In the genomic region with DNA sequence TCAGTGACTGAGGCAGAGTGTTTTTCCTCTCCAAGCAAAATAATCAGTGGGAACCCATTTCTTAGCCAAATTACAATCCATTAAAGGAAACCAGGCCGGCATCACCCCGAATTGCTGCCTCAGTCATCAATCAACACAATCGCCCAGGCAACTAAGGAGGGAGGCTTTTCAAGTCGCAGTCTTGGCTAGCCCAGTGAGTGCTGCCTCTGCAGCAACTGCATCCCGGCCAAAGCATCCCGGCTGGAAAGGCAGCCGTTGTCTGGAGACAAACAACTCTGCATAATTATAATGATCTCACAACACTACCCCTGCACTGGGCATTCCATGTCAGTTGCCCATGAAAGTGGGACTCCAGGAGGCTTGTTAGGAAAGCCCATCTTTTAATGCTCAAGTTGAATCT, we compare ENCODE assay signal across 30 cellular contexts.
A peak's percentile ranks its signal among the peaks of the same experiment; 100 is the strongest.
DNase-seq lines count a peak whose midpoint lies in the region; ATAC-seq and TF ChIP-seq lines count a peak whose summit lies in the region.
"Had no signal": no experiment of that assay in that cellular context is flagged by ENCODE, and none has a peak within 500 bp of the region (broad histone marks: within the 10 kb centered on the region; RNA-seq: fewer than 3 reads in every experiment).

No MANE protein-coding gene starts in this region.

- no peak for TF ChIP-seq POLR2A in testis (IDR thresholded peaks at IDR 0.05)
- no peak for TF ChIP-seq POLR2A in prostate gland (IDR thresholded peaks at IDR 0.05)

- H3K4me1 ChIP-seq in ectodermal cell (ENCODE audit: control insufficient read depth, insufficient read depth, low read length), result peaks cover 7% of the 10 kb centered on the region
- peaks cover 6% of the 10 kb centered on the region for H3K4me1 ChIP-seq in testis
- no peaks in the 10 kb centered on the region for H3K4me1 ChIP-seq in prostate gland (replicated peaks)
- H3K4me1 ChIP-seq: gastrocnemius medialis had no signal

- H3K27ac Mint-ChIP-seq in WTC11, result no peak overlapping the region
- H3K27ac Mint-ChIP-seq in stimulated activated naive B cell treated with anti-CD40 and anti-IgM and Interleukin-4, amounts not matched to agents 10 μg/mL and 1 μg/mL and 100 μg/mL, for 72 hours, result no peak overlapping the region
- H3K27ac Mint-ChIP-seq: activated CD4-positive, alpha-beta T cell treated with anti-CD3 and anti-CD28 coated beads, Interleukin-2, amount 10 ng/mL, durations not matched to agents 7 days and 5 days; mesothelial cell of epicardium; naive thymus-derived CD8-positive, alpha-beta T cell; stimulated activated memory B cell treated with anti-CD40 and anti-IgM and Interleukin-4, amounts not matched to agents 10 μg/mL and 1 μg/mL and 100 μg/mL, for 72 hours had no signal

- H3K36me3 ChIP-seq in ectodermal cell (ENCODE audit: control insufficient read depth, insufficient read depth, low read length) (no peaks in the 10 kb centered on the region), testis (ENCODE audit: low read depth, missing control alignments) (no peaks in the 10 kb centered on the region), prostate gland (no peaks in the 10 kb centered on the region)
- H3K36me3 ChIP-seq: gastrocnemius medialis, left ventricle myocardium inferior, pancreas, thoracic aorta, vagina had no signal

- POLR2A ChIA-PET in WTC11 (lab: Charles Lee), result no interaction called here

- peaks cover 26% of the 10 kb centered on the region for H3K36me3 Mint-ChIP-seq in WTC11
- H3K36me3 Mint-ChIP-seq in stimulated activated naive B cell treated with anti-CD40 and anti-IgM and Interleukin-4, amounts not matched to agents 10 μg/mL and 1 μg/mL and 100 μg/mL, for 72 hours, result no peaks in the 10 kb centered on the region
- H3K36me3 Mint-ChIP-seq: stimulated activated memory B cell treated with anti-CD40 and anti-IgM and Interleukin-4, amounts not matched to agents 10 μg/mL and 1 μg/mL and 100 μg/mL, for 72 hours had no signal

- TF ChIP-seq CTCF in WTC11 (IDR thresholded peaks at IDR 0.05), result no peak
- no peak for TF ChIP-seq CTCF in testis (IDR thresholded peaks at IDR 0.05)
- TF ChIP-seq CTCF in prostate gland (IDR thresholded peaks at IDR 0.05), result no peak

- H3K27me3 Mint-ChIP-seq in WTC11 (ENCODE audit: low read depth), result peaks cover 3% of the 10 kb centered on the region; the same call in 1 of the 2 replicates
- peaks cover 27 to 40% of the 10 kb centered on the region in 2 donors for H3K27me3 Mint-ChIP-seq in stimulated activated naive B cell treated with anti-CD40 and anti-IgM and Interleukin-4, amounts not matched to agents 10 μg/mL and 1 μg/mL and 100 μg/mL, for 72 hours

- no peak for DNase-seq in WTC11 (ENCODE audit: low spot score)
- peak; percentile 26 for DNase-seq in middle frontal gyrus (ENCODE audit: extremely low spot score, low spot score)
- DNase-seq in testis, result peak; percentile 33
- no peak for DNase-seq in stimulated activated naive B cell treated with anti-CD40 and anti-IgM and Interleukin-4, amounts not matched to agents 10 μg/mL and 1 μg/mL and 100 μg/mL, for 72 hours
- DNase-seq in prostate gland (ENCODE audit: low spot score), result no peak
- DNase-seq: activated CD4-positive, alpha-beta T cell treated with anti-CD3 and anti-CD28 coated beads, Interleukin-2, amount 10 ng/mL, durations not matched to agents 7 days and 5 days; activated naive CD4-positive, alpha-beta T cell treated with Interleukin-2 at 50 U/mL for 16 hours; activated T-cell treated with anti-CD3 and anti-CD28 coated beads, Interleukin-2, amount 50 U/mL, for 48 hours; Caco-2; cortex of kidney; DMS79; gastrocnemius medialis; HCEC 1CT; left ventricle myocardium inferior; naive thymus-derived CD8-positive, alpha-beta T cell; NCI-H1417 treated with DMSO at 0.1 percent for 48 hours; NCI-H524; pancreas; SIG-M5; stimulated activated CD4-positive, alpha-beta T cell treated with anti-CD3 and anti-CD28 coated beads, Interleukin-4, amount 100 ng/mL, for 4 hours had no signal

- 45 to 49% methylated on average over 7 of the region's 7 CpGs for WGBS in ectodermal cell, 2 experiments
- 34 to 45% methylated on average over 7 of the region's 7 CpGs for WGBS in testis, 2 donors
- WGBS in prostate gland, result 71% methylated on average over 7 of the region's 7 CpGs

- intact Hi-C loops in testis (cut with DNase I; ENCODE audit: low total_unique reads), result no loop called here
- intact Hi-C loops in prostate gland (cut with DNase I), result no loop called here

- peak overlapping the region; percentile 18 for H3K27ac ChIP-seq in ectodermal cell (ENCODE audit: insufficient read depth, low read depth, low read length, poor library complexity, severe bottlenecking)
- H3K27ac ChIP-seq in testis, result no peak overlapping the region
- H3K27ac ChIP-seq in prostate gland, result no peak overlapping the region
- H3K27ac ChIP-seq: C4-2B, gastrocnemius medialis, left ventricle myocardium inferior, thoracic aorta, vagina had no signal

- CTCF ChIA-PET in WTC11 (lab: Charles Lee), result interaction anchor here (0.6 to 1.6 kb wide), 3 partner anchors 25 to 409 kb away, joined by 3 to 5 read pairs (median 4); no protein-coding TSS in a partner anchor

- H3K9me3 ChIP-seq in ectodermal cell (ENCODE audit: control insufficient read depth, low read length) (no peaks in the 10 kb centered on the region), testis (no peaks in the 10 kb centered on the region), prostate gland (no peaks in the 10 kb centered on the region)
- H3K9me3 ChIP-seq: gastrocnemius medialis, pancreas, thoracic aorta, vagina had no signal

- H3K9me3 Mint-ChIP-seq in WTC11, result peaks cover 26% of the 10 kb centered on the region
- H3K9me3 Mint-ChIP-seq in stimulated activated naive B cell treated with anti-CD40 and anti-IgM and Interleukin-4, amounts not matched to agents 10 μg/mL and 1 μg/mL and 100 μg/mL, for 72 hours, result peaks cover 13 to 14% of the 10 kb centered on the region in 2 donors

- H3K4me3 ChIP-seq in ectodermal cell (ENCODE audit: insufficient read depth, low read depth, low read length), result no peak overlapping the region
- H3K4me3 ChIP-seq in testis, result no peak overlapping the region
- H3K4me3 ChIP-seq in prostate gland, result no peak overlapping the region
- H3K4me3 ChIP-seq: gastrocnemius medialis, K562, left ventricle myocardium inferior, pancreas, thoracic aorta, vagina had no signal

- ATAC-seq in WTC11 (peak; percentile 45), GM21737 (IDR thresholded peaks at IDR 0.05; ENCODE audit: unreplicated experiment) (no peak), HG03457 (IDR thresholded peaks at IDR 0.05; ENCODE audit: unreplicated experiment) (no peak)
- no peak for ATAC-seq in stimulated activated naive B cell treated with anti-CD40 and anti-IgM and Interleukin-4, amounts not matched to agents 10 μg/mL and 1 μg/mL and 100 μg/mL, for 72 hours (replicated peaks)
- ATAC-seq: gastrocnemius medialis; K562; naive thymus-derived CD8-positive, alpha-beta T cell; pancreas; sciatic nerve; stimulated activated memory B cell treated with anti-CD40 and anti-IgM and Interleukin-4, amounts not matched to agents 10 μg/mL and 1 μg/mL and 100 μg/mL, for 72 hours had no signal

- H3K27me3 ChIP-seq in ectodermal cell (ENCODE audit: control insufficient read depth, insufficient read depth, low read length, poor library complexity, severe bottlenecking) (peaks cover 2% of the 10 kb centered on the region), testis (no peaks in the 10 kb centered on the region), prostate gland (replicated peaks; ENCODE audit: insufficient read depth) (no peaks in the 10 kb centered on the region)
- H3K27me3 ChIP-seq: pancreas, vagina had no signal

- peaks cover 45% of the 10 kb centered on the region for H3K4me1 Mint-ChIP-seq in WTC11
- H3K4me1 Mint-ChIP-seq in stimulated activated naive B cell treated with anti-CD40 and anti-IgM and Interleukin-4, amounts not matched to agents 10 μg/mL and 1 μg/mL and 100 μg/mL, for 72 hours, result no peaks in the 10 kb centered on the region
- H3K4me1 Mint-ChIP-seq: activated CD4-positive, alpha-beta T cell treated with anti-CD3 and anti-CD28 coated beads, Interleukin-2, amount 10 ng/mL, durations not matched to agents 7 days and 5 days; naive thymus-derived CD8-positive, alpha-beta T cell; stimulated activated memory B cell treated with anti-CD40 and anti-IgM and Interleukin-4, amounts not matched to agents 10 μg/mL and 1 μg/mL and 100 μg/mL, for 72 hours had no signal

- no peak overlapping the region for H3K4me3 Mint-ChIP-seq in WTC11
- no peak overlapping the region for H3K4me3 Mint-ChIP-seq in stimulated activated naive B cell treated with anti-CD40 and anti-IgM and Interleukin-4, amounts not matched to agents 10 μg/mL and 1 μg/mL and 100 μg/mL, for 72 hours
- H3K4me3 Mint-ChIP-seq: activated CD4-positive, alpha-beta T cell treated with anti-CD3 and anti-CD28 coated beads, Interleukin-2, amount 10 ng/mL, durations not matched to agents 7 days and 5 days; mesothelial cell of epicardium; naive thymus-derived CD8-positive, alpha-beta T cell; stimulated activated memory B cell treated with anti-CD40 and anti-IgM and Interleukin-4, amounts not matched to agents 10 μg/mL and 1 μg/mL and 100 μg/mL, for 72 hours had no signal

TF ChIP-seq in WTC11, 78 proteins besides CTCF, POLR2A, EP300 and RAD21:
- TF ChIP-seq, protein P1, sequence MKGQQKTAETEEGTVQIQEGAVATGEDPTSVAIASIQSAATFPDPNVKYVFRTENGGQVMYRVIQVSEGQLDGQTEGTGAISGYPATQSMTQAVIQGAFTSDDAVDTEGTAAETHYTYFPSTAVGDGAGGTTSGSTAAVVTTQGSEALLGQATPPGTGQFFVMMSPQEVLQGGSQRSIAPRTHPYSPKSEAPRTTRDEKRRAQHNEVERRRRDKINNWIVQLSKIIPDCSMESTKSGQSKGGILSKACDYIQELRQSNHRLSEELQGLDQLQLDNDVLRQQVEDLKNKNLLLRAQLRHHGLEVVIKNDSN (CRISPR knock-in tag; IDR thresholded peaks at IDR 0.05), result no peak
- no peak for TF ChIP-seq GTF2I (CRISPR knock-in tag; conservative IDR thresholded peaks at IDR 0.05)
TF ChIP-seq in WTC11: peak in this region for 0.

Comparison
In these comparisons a context has a peak if more than half of its experiments do, and no peak if none do; other contexts are left out.
1. DNase-seq: peak in middle frontal gyrus (single experiment) and testis (single experiment); none in WTC11 (single experiment), stimulated activated naive B cell treated with anti-CD40 and anti-IgM and Interleukin-4, amounts not matched to agents 10 μg/mL and 1 μg/mL and 100 μg/mL, for 72 hours (single experiment) and prostate gland (single experiment).